Comparison of ENCODE assay signal across 8 cellular contexts in genomic region chr16:81096715-81097208, GRCh38. TPM values are rescaled to one million over a fixed set of nuclear protein-coding genes. Genes with fewer than 3 reads are reported as not detected.
DNase-seq lines count a peak whose midpoint lies in the region; ATAC-seq and TF ChIP-seq lines count a peak whose summit lies in the region.

No MANE protein-coding gene starts in this region.

- in situ Hi-C loops in gastrocnemius medialis (cut with MboI; ENCODE audit: low sequenced_read_pairs in 4 of 4) = loop anchor here in 1 of 4 donors (25.0 kb wide), 1 partner anchor 216 kb away; the partner anchor contains the start of gene GAN

- intact Hi-C loops in esophagus squamous epithelium (cut with DNase I) = no loop called here
- intact Hi-C loops in gastrocnemius medialis (cut with DNase I; ENCODE audit: low total_unique reads) = loop anchor here (1.0 to 2.0 kb wide), 4 partner anchors 19 to 90 kb away; partner anchors contain the start of genes C16orf46 and CMC2

- H3K36me3 ChIP-seq in SJSA1 (peaks cover 4% of the 10 kb centered on the region; the same call in 1 of the 2 replicates), esophagus squamous epithelium (no peaks in the 10 kb centered on the region), gastrocnemius medialis (no peaks in the 10 kb centered on the region)

- DNase-seq in SJSA1 (ENCODE audit: low read depth in 1 of 2, low spot score in 2 of 2) = no peak
- no peak for DNase-seq in esophagus squamous epithelium (lab: John Stamatoyannopoulos, UW)
- no peak for DNase-seq in gastrocnemius medialis
- no peak for DNase-seq in superior temporal gyrus (ENCODE audit: extremely low spot score)
- DNase-seq in DMS 273 treated with DMSO at 0.1 percent for 48 hours (lab: John Stamatoyannopoulos, UW) = no peak
- no peak for DNase-seq in hippocampal formation (lab: John Stamatoyannopoulos, UW)
- DNase-seq in SKM-1 (lab: John Stamatoyannopoulos, UW; ENCODE audit: unreplicated experiment) = no peak

- H3K9me3 ChIP-seq in SJSA1 (replicated peaks) (no peaks in the 10 kb centered on the region), esophagus squamous epithelium (no peaks in the 10 kb centered on the region), gastrocnemius medialis (no peaks in the 10 kb centered on the region)

- H3K27ac ChIP-seq in SJSA1 (no peak overlapping the region), esophagus squamous epithelium (peak overlapping the region; percentile 72 to 89 (median 84)), gastrocnemius medialis (peak overlapping the region; percentile 62 to 91 (median 86))

- TF ChIP-seq CTCF in esophagus squamous epithelium (IDR thresholded peaks at IDR 0.05) (no peak), gastrocnemius medialis (IDR thresholded peaks at IDR 0.05 in 4 of 5, conservative IDR thresholded peaks at IDR 0.05 in 1 of 5) (no peak)

- no peaks in the 10 kb centered on the region for H3K27me3 ChIP-seq in SJSA1 (replicated peaks)
- H3K27me3 ChIP-seq in esophagus squamous epithelium = no peaks in the 10 kb centered on the region
- H3K27me3 ChIP-seq in gastrocnemius medialis = no peaks in the 10 kb centered on the region

- H3K4me1 ChIP-seq in SJSA1 (replicated peaks) (peaks cover 4% of the 10 kb centered on the region), esophagus squamous epithelium (peaks cover 5 to 15% (median 8%) of the 10 kb centered on the region in 3 donors), gastrocnemius medialis (peaks cover 5 to 7% of the 10 kb centered on the region in 2 donors)

- peak; percentile 0 for ATAC-seq in GM21360 (IDR thresholded peaks at IDR 0.05; ENCODE audit: unreplicated experiment)
- no peak for ATAC-seq in gastrocnemius medialis

- TF ChIP-seq POLR2A in esophagus squamous epithelium (IDR thresholded peaks at IDR 0.05) (no peak), gastrocnemius medialis (IDR thresholded peaks at IDR 0.05) (no peak)

- 43 to 48% methylated on average over 8 of the region's 8 CpGs for WGBS in esophagus squamous epithelium, 2 donors

- H3K4me3 ChIP-seq in SJSA1 (peak overlapping the region; percentile 81), esophagus squamous epithelium (peak overlapping the region; percentile 70 to 89 (median 82)), gastrocnemius medialis (peak overlapping the region; percentile 26 to 93 (median 60))

RNA-seq across cellular contexts. Expression of gene GCSH, which starts 0.6 kb away (rescaled TPM):
- total RNA-seq in SJSA1 (2014; rRNA removed; shearing (Covaris generic)) = 43.9 and 45.7 TPM in 2 replicates
- total RNA-seq in esophagus squamous epithelium = 10 to 100 TPM in 3 of 4 donors, 1 to 10 TPM in 1; 9.7 to 18.3 (median 15.1) TPM
- total RNA-seq in gastrocnemius medialis = 10 to 100 TPM; 18.5 to 40.4 (median 30.9) TPM

RNA-seq across cellular contexts. Expression of gene C16orf46, which starts 19.7 kb away (rescaled TPM):
- total RNA-seq in SJSA1 (2014; rRNA removed; shearing (Covaris generic)) = 0.18 TPM in 1 of 2 replicates, not detected in the other
- total RNA-seq in esophagus squamous epithelium (1 to 10 TPM in 1 of 4 donors, under 1 TPM in 2, not detected in 1; 0.26 to 5.1 (median 0.38) TPM), gastrocnemius medialis (under 1 TPM in 1 of 4 donors, not detected in 3; 0.88 TPM)
